In the genomic region with DNA sequence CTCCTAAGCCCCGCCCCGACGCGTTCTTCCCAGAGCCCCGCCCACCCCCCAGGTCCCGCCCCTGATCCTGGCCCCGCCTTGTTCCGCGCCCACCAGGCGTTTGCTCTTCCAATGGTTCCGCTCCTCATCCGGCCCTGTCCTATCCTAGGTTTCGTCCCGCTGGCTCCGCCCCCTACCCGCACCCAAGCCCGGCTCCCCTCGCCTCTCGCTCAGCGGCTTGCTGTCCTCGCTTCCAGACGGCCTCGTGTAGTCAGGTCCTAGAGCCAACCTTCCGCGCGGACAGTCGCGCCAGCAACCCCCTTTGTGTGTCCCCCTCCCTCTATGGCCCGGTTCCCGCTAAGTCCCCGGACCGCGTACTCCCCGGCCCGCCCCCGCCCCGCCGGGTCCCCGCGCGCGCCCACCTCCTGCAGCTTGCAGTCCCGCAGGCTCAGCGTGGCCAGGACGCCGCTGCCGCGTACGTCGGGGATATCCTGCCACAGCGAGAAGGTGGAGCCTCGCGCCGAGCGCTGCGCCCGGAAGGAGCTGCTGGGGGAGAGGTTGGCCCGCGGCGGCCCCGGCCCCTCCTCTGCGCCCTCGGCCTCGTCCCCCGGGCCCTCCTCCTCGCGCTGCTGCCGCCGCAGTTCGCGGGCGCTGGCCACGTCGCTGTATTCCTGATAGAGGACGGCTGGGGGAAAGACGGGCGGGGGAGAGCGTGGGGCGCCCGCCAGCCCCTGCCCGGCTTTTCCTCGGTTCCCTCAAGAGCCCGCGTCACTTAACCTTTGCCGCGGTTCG, we compare ENCODE assay signal across 1 cellular context.
TF ChIP-seq lines count a peak whose summit lies in the region.

No MANE protein-coding gene starts in this region.

TF ChIP-seq in K562, 482 proteins besides CTCF, POLR2A, EP300 and RAD21 (continued from another document and continues in another):
- TF ChIP-seq, protein P1, sequence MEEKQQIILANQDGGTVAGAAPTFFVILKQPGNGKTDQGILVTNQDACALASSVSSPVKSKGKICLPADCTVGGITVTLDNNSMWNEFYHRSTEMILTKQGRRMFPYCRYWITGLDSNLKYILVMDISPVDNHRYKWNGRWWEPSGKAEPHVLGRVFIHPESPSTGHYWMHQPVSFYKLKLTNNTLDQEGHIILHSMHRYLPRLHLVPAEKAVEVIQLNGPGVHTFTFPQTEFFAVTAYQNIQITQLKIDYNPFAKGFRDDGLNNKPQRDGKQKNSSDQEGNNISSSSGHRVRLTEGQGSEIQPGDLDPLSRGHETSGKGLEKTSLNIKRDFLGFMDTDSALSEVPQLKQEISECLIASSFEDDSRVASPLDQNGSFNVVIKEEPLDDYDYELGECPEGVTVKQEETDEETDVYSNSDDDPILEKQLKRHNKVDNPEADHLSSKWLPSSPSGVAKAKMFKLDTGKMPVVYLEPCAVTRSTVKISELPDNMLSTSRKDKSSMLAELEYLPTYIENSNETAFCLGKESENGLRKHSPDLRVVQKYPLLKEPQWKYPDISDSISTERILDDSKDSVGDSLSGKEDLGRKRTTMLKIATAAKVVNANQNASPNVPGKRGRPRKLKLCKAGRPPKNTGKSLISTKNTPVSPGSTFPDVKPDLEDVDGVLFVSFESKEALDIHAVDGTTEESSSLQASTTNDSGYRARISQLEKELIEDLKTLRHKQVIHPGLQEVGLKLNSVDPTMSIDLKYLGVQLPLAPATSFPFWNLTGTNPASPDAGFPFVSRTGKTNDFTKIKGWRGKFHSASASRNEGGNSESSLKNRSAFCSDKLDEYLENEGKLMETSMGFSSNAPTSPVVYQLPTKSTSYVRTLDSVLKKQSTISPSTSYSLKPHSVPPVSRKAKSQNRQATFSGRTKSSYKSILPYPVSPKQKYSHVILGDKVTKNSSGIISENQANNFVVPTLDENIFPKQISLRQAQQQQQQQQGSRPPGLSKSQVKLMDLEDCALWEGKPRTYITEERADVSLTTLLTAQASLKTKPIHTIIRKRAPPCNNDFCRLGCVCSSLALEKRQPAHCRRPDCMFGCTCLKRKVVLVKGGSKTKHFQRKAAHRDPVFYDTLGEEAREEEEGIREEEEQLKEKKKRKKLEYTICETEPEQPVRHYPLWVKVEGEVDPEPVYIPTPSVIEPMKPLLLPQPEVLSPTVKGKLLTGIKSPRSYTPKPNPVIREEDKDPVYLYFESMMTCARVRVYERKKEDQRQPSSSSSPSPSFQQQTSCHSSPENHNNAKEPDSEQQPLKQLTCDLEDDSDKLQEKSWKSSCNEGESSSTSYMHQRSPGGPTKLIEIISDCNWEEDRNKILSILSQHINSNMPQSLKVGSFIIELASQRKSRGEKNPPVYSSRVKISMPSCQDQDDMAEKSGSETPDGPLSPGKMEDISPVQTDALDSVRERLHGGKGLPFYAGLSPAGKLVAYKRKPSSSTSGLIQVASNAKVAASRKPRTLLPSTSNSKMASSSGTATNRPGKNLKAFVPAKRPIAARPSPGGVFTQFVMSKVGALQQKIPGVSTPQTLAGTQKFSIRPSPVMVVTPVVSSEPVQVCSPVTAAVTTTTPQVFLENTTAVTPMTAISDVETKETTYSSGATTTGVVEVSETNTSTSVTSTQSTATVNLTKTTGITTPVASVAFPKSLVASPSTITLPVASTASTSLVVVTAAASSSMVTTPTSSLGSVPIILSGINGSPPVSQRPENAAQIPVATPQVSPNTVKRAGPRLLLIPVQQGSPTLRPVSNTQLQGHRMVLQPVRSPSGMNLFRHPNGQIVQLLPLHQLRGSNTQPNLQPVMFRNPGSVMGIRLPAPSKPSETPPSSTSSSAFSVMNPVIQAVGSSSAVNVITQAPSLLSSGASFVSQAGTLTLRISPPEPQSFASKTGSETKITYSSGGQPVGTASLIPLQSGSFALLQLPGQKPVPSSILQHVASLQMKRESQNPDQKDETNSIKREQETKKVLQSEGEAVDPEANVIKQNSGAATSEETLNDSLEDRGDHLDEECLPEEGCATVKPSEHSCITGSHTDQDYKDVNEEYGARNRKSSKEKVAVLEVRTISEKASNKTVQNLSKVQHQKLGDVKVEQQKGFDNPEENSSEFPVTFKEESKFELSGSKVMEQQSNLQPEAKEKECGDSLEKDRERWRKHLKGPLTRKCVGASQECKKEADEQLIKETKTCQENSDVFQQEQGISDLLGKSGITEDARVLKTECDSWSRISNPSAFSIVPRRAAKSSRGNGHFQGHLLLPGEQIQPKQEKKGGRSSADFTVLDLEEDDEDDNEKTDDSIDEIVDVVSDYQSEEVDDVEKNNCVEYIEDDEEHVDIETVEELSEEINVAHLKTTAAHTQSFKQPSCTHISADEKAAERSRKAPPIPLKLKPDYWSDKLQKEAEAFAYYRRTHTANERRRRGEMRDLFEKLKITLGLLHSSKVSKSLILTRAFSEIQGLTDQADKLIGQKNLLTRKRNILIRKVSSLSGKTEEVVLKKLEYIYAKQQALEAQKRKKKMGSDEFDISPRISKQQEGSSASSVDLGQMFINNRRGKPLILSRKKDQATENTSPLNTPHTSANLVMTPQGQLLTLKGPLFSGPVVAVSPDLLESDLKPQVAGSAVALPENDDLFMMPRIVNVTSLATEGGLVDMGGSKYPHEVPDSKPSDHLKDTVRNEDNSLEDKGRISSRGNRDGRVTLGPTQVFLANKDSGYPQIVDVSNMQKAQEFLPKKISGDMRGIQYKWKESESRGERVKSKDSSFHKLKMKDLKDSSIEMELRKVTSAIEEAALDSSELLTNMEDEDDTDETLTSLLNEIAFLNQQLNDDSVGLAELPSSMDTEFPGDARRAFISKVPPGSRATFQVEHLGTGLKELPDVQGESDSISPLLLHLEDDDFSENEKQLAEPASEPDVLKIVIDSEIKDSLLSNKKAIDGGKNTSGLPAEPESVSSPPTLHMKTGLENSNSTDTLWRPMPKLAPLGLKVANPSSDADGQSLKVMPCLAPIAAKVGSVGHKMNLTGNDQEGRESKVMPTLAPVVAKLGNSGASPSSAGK (IDR thresholded peaks at IDR 0.05): peak; percentile 94
- 0 out of 2 replicates have a peak, but pooled peaks have one; percentile 3 for TF ChIP-seq JUN (IDR thresholded peaks at IDR 0.05; ENCODE audit: borderline replicate concordance, low read depth, low read length)
- no peak for TF ChIP-seq JUN (CRISPR knock-in tag; IDR thresholded peaks at IDR 0.05; ENCODE audit: borderline replicate concordance)
- peak; percentile 43; the same call in 1 of the 2 replicates for TF ChIP-seq MYNN (IDR thresholded peaks at IDR 0.05)
- no peak for TF ChIP-seq MYNN (CRISPR knock-in tag; IDR thresholded peaks at IDR 0.05)
- peak in 1 of 2 experiments; percentile 24; a peak in 1 of 4 replicates for TF ChIP-seq SIN3A (IDR thresholded peaks at IDR 0.05; ENCODE audit: borderline replicate concordance in 2 of 2, control insufficient read depth in 1 of 2, low read depth in 2 of 2, low read length in 2 of 2)
- TF ChIP-seq ETV1 (tag; conservative IDR thresholded peaks at IDR 0.05; ENCODE audit: low read depth): peak; percentile 54
- TF ChIP-seq NRF1 (conservative IDR thresholded peaks at IDR 0.05 in 1 of 2, IDR thresholded peaks at IDR 0.05 in 1 of 2): peak; percentile 77 to 80
- TF ChIP-seq MYC (IDR thresholded peaks at IDR 0.05; ENCODE audit: low read depth, low read length): peak; percentile 94
- no peak for TF ChIP-seq MYC (CRISPR knock-in tag; IDR thresholded peaks at IDR 0.05; ENCODE audit: borderline replicate concordance, low read depth)
- peak; percentile 88 for TF ChIP-seq CTBP1 (IDR thresholded peaks at IDR 0.05; ENCODE audit: borderline replicate concordance)
- TF ChIP-seq ZNF24 (IDR thresholded peaks at IDR 0.05): peak; percentile 99
- TF ChIP-seq RNF2 (IDR thresholded peaks at IDR 0.05): peak; percentile 77
- TF ChIP-seq MBD2 (IDR thresholded peaks at IDR 0.05; ENCODE audit: borderline replicate concordance, low read depth): peak; percentile 41; the same call in 1 of the 2 replicates
- TF ChIP-seq BACH1 (tag; IDR thresholded peaks at IDR 0.05): no peak
- peak; percentile 78; the same call in 1 of the 2 replicates for TF ChIP-seq PHF21A (IDR thresholded peaks at IDR 0.05; ENCODE audit: borderline replicate concordance, low read depth)
- no peak for TF ChIP-seq MIER1 (IDR thresholded peaks at IDR 0.05; ENCODE audit: low read depth)
- TF ChIP-seq POLR2G (IDR thresholded peaks at IDR 0.05; ENCODE audit: low read depth, low read length): peak; percentile 97
- TF ChIP-seq SMAD1 (IDR thresholded peaks at IDR 0.05; ENCODE audit: low read depth, low read length, partially characterized antibody): peak; percentile 38
- no peak for TF ChIP-seq RFX1 (IDR thresholded peaks at IDR 0.05)
- peak; percentile 95 for TF ChIP-seq TBP (optimal IDR thresholded peaks at IDR 0.05; ENCODE audit: low read depth, low read length)
- peak; percentile 24; the same call in 1 of the 2 replicates for TF ChIP-seq PRMT5 (CRISPR knock-in tag; IDR thresholded peaks at IDR 0.05)
- TF ChIP-seq, protein P2, sequence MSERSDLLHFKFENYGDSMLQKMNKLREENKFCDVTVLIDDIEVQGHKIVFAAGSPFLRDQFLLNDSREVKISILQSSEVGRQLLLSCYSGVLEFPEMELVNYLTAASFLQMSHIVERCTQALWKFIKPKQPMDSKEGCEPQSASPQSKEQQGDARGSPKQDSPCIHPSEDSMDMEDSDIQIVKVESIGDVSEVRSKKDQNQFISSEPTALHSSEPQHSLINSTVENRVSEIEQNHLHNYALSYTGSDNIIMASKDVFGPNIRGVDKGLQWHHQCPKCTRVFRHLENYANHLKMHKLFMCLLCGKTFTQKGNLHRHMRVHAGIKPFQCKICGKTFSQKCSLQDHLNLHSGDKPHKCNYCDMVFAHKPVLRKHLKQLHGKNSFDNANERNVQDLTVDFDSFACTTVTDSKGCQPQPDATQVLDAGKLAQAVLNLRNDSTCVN (CRISPR knock-in tag; IDR thresholded peaks at IDR 0.05): peak; percentile 72; the same call in 1 of the 2 replicates
- 0 out of 2 replicates have a peak, but pooled peaks have one; percentile 21 for TF ChIP-seq TCF7L2 (IDR thresholded peaks at IDR 0.05; ENCODE audit: low read depth, low read length)
- peak; percentile 97 for TF ChIP-seq SUPT5H (IDR thresholded peaks at IDR 0.05)
- TF ChIP-seq, protein P3, sequence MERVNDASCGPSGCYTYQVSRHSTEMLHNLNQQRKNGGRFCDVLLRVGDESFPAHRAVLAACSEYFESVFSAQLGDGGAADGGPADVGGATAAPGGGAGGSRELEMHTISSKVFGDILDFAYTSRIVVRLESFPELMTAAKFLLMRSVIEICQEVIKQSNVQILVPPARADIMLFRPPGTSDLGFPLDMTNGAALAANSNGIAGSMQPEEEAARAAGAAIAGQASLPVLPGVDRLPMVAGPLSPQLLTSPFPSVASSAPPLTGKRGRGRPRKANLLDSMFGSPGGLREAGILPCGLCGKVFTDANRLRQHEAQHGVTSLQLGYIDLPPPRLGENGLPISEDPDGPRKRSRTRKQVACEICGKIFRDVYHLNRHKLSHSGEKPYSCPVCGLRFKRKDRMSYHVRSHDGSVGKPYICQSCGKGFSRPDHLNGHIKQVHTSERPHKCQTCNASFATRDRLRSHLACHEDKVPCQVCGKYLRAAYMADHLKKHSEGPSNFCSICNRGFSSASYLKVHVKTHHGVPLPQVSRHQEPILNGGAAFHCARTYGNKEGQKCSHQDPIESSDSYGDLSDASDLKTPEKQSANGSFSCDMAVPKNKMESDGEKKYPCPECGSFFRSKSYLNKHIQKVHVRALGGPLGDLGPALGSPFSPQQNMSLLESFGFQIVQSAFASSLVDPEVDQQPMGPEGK (CRISPR knock-in tag; IDR thresholded peaks at IDR 0.05; ENCODE audit: borderline replicate concordance): no peak
- peak; percentile 73 to 89; a peak in 3 of 4 replicates for TF ChIP-seq NONO (IDR thresholded peaks at IDR 0.05; ENCODE audit: low read depth in 2 of 2, low read length in 1 of 2)
- TF ChIP-seq TRIM28 (IDR thresholded peaks at IDR 0.05): peak; percentile 72; the same call in 1 of the 2 replicates
- TF ChIP-seq, protein P4, sequence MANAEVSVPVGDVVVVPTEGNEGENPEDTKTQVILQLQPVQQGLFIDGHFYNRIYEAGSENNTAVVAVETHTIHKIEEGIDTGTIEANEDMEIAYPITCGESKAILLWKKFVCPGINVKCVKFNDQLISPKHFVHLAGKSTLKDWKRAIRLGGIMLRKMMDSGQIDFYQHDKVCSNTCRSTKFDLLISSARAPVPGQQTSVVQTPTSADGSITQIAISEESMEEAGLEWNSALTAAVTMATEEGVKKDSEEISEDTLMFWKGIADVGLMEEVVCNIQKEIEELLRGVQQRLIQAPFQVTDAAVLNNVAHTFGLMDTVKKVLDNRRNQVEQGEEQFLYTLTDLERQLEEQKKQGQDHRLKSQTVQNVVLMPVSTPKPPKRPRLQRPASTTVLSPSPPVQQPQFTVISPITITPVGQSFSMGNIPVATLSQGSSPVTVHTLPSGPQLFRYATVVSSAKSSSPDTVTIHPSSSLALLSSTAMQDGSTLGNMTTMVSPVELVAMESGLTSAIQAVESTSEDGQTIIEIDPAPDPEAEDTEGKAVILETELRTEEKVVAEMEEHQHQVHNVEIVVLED (CRISPR knock-in tag; IDR thresholded peaks at IDR 0.05): peak; percentile 69
- TF ChIP-seq RCOR1 (IDR thresholded peaks at IDR 0.05; ENCODE audit: borderline replicate concordance in 1 of 2, low read depth in 2 of 2, low read length in 2 of 2): peak in 1 of 2 experiments; percentile 47; a peak in 3 of 4 replicates
- TF ChIP-seq NUFIP1 (IDR thresholded peaks at IDR 0.05; ENCODE audit: partially characterized antibody): peak; percentile 44
- 0 out of 2 replicates have a peak, but pooled peaks have one; percentile 3 for TF ChIP-seq SPI1 (IDR thresholded peaks at IDR 0.05; ENCODE audit: borderline replicate concordance, low read depth, low read length)
- TF ChIP-seq GABPB1 (CRISPR knock-in tag; IDR thresholded peaks at IDR 0.05): peak; percentile 84
- TF ChIP-seq, protein P5, sequence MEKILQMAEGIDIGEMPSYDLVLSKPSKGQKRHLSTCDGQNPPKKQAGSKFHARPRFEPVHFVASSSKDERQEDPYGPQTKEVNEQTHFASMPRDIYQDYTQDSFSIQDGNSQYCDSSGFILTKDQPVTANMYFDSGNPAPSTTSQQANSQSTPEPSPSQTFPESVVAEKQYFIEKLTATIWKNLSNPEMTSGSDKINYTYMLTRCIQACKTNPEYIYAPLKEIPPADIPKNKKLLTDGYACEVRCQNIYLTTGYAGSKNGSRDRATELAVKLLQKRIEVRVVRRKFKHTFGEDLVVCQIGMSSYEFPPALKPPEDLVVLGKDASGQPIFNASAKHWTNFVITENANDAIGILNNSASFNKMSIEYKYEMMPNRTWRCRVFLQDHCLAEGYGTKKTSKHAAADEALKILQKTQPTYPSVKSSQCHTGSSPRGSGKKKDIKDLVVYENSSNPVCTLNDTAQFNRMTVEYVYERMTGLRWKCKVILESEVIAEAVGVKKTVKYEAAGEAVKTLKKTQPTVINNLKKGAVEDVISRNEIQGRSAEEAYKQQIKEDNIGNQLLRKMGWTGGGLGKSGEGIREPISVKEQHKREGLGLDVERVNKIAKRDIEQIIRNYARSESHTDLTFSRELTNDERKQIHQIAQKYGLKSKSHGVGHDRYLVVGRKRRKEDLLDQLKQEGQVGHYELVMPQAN (IDR thresholded peaks at IDR 0.05; ENCODE audit: borderline replicate concordance): peak; percentile 33; the same call in 1 of the 2 replicates
- TF ChIP-seq GTF2E2 (tag; IDR thresholded peaks at IDR 0.05): peak; percentile 56; the same call in 1 of the 2 replicates
- 0 out of 2 replicates have a peak, but pooled peaks have one; percentile 79 for TF ChIP-seq KDM2B (CRISPR knock-in tag; IDR thresholded peaks at IDR 0.05)
